17 cellular contexts compared by ENCODE assay signal in the genomic region with DNA sequence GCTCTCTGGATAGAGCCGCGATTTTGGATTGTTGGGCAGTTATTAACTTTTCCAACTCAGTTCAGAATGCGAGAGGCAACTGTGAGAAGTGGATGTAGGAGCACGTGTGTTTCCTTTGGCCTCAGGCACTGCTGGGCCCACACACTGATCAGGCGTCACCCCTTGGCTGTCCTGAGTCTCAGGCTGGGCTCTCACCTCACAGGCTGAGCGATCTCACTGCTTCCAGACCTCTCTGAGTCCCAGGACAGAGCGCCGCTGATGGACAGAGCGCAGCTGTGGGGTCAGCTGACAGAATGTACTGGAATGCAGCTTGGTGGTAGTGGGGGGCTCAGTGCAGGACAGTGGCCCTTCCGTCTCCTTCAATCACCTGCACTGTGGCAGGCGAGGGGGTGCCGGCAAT.
A peak's percentile ranks its signal among the peaks of the same experiment; 100 is the strongest.
DNase-seq lines count a peak whose midpoint lies in the region; ATAC-seq, FAIRE-seq and TF ChIP-seq lines count a peak whose summit lies in the region.
"Had no signal": no experiment of that assay in that cellular context is flagged by ENCODE, and none has a peak within 500 bp of the region (broad histone marks: within the 10 kb centered on the region; RNA-seq: fewer than 3 reads in every experiment).

No MANE protein-coding gene starts in this region.

- H3K4me1 ChIP-seq in left ventricle myocardium inferior, result no peaks in the 10 kb centered on the region
- no peaks in the 10 kb centered on the region for H3K4me1 ChIP-seq in kidney (ENCODE audit: control insufficient read depth in 1 of 2, insufficient read depth in 1 of 2, low read depth in 1 of 2, low read length in 2 of 2)
- peaks cover 41% of the 10 kb centered on the region for H3K4me1 ChIP-seq in testis
- H3K4me1 ChIP-seq: BLaER1 treated with 17β-estradiol and CSF1 and Interleukin-3, amounts not matched to agents 10 nM and 100 nM had no signal

- WGBS in testis, 2 donors, result 71 to 77% methylated on average over 8 to 12 of the region's 12 CpGs

- ATAC-seq in Right ventricle myocardium inferior, result peak; percentile 42
- peak; percentile 73 for ATAC-seq in left ventricle myocardium superior
- ATAC-seq: CD8-positive, alpha-beta T cell; HCT116 had no signal

- H3K9ac ChIP-seq in kidney (ENCODE audit: low read length in 2 of 2), result no peak overlapping the region
- H3K9ac ChIP-seq: BLaER1 treated with 17β-estradiol and CSF1 and Interleukin-3, amounts not matched to agents 10 nM and 100 nM had no signal

- intact Hi-C loops in Right ventricle myocardium inferior (cut with DNase I) (no loop called here), left ventricle myocardium inferior (cut with micrococcal nuclease) (no loop called here), left ventricle myocardium superior (cut with micrococcal nuclease) (no loop called here), kidney (cut with DNase I) (no loop called here), testis (cut with DNase I; ENCODE audit: low total_unique reads) (no loop called here)

- H3K9me3 ChIP-seq in left ventricle myocardium inferior (replicated peaks) (no peaks in the 10 kb centered on the region), kidney (ENCODE audit: control insufficient read depth in 1 of 2, low read length in 2 of 2) (no peaks in the 10 kb centered on the region), testis (no peaks in the 10 kb centered on the region)
- H3K9me3 ChIP-seq: BLaER1 treated with 17β-estradiol and CSF1 and Interleukin-3, amounts not matched to agents 10 nM and 100 nM had no signal

- H3K27ac ChIP-seq in left ventricle myocardium inferior (replicated peaks) (no peak overlapping the region), kidney (ENCODE audit: low read depth in 2 of 2, low read length in 2 of 2) (no peak overlapping the region), testis (peak overlapping the region; percentile 21 to 65)
- H3K27ac ChIP-seq: BLaER1 treated with 17β-estradiol and CSF1 and Interleukin-3, amounts not matched to agents 10 nM and 100 nM had no signal

- no peak for TF ChIP-seq CTCF in left ventricle myocardium inferior (IDR thresholded peaks at IDR 0.05; ENCODE audit: borderline replicate concordance)
- TF ChIP-seq CTCF in kidney (IDR thresholded peaks at IDR 0.05; ENCODE audit: borderline replicate concordance, extremely low read depth, insufficient read depth), result no peak
- no peak for TF ChIP-seq CTCF in testis (IDR thresholded peaks at IDR 0.05)

- no peaks in the 10 kb centered on the region for H3K36me3 ChIP-seq in left ventricle myocardium inferior
- H3K36me3 ChIP-seq in kidney (ENCODE audit: control insufficient read depth in 1 of 2, insufficient read depth in 2 of 2, low read length in 2 of 2), result no peaks in the 10 kb centered on the region
- no peaks in the 10 kb centered on the region for H3K36me3 ChIP-seq in testis (ENCODE audit: low read depth, missing control alignments)
- H3K36me3 ChIP-seq: BLaER1 treated with 17β-estradiol and CSF1 and Interleukin-3, amounts not matched to agents 10 nM and 100 nM had no signal

- H3K27me3 ChIP-seq in left ventricle myocardium inferior (ENCODE audit: low read depth) (peaks cover 97% of the 10 kb centered on the region), testis (no peaks in the 10 kb centered on the region)
- H3K27me3 ChIP-seq: BLaER1 treated with 17β-estradiol and CSF1 and Interleukin-3, amounts not matched to agents 10 nM and 100 nM had no signal

- DNase-seq in Right ventricle myocardium inferior (ENCODE audit: missing footprints), result no peak
- DNase-seq in left ventricle myocardium inferior, result no peak
- DNase-seq in left ventricle myocardium superior, result no peak
- DNase-seq in kidney, result peak; percentile 35
- DNase-seq in testis, result peak; percentile 73
- DNase-seq in NCI-H69 (lab: John Stamatoyannopoulos, UW), result no peak
- DNase-seq in activated gamma-delta T cell (lab: John Stamatoyannopoulos, UW), result no peak
- DNase-seq: Calu3; CD8-positive, alpha-beta T cell; DMS79 treated with DMSO at 0.1 percent for 48 hours; GF-D8; GOT3; H7; HFFc6 had no signal

- H3K4me3 ChIP-seq in left ventricle myocardium inferior, result no peak overlapping the region
- no peak overlapping the region for H3K4me3 ChIP-seq in kidney (ENCODE audit: low read length in 2 of 2)
- no peak overlapping the region for H3K4me3 ChIP-seq in testis
- H3K4me3 ChIP-seq: BLaER1 treated with 17β-estradiol and CSF1 and Interleukin-3, amounts not matched to agents 10 nM and 100 nM had no signal

- FAIRE-seq in kidney (lab: Jason Lieb, UNC), result no peak
- FAIRE-seq: HTR-8/SVneo had no signal

- TF ChIP-seq POLR2A in testis (IDR thresholded peaks at IDR 0.05), result no peak

Comparison
In these comparisons a context has a peak if more than half of its experiments do, and no peak if none do; other contexts are left out.
1. DNase-seq: peak in kidney (single experiment) and testis (single experiment); none in Right ventricle myocardium inferior (single experiment), left ventricle myocardium inferior (single experiment), left ventricle myocardium superior (single experiment), NCI-H69 (single experiment) and activated gamma-delta T cell (single experiment).
2. H3K27ac ChIP-seq: peak in testis (2 of 2); none in left ventricle myocardium inferior (single experiment) and kidney (0 of 2).